In the genomic region with DNA sequence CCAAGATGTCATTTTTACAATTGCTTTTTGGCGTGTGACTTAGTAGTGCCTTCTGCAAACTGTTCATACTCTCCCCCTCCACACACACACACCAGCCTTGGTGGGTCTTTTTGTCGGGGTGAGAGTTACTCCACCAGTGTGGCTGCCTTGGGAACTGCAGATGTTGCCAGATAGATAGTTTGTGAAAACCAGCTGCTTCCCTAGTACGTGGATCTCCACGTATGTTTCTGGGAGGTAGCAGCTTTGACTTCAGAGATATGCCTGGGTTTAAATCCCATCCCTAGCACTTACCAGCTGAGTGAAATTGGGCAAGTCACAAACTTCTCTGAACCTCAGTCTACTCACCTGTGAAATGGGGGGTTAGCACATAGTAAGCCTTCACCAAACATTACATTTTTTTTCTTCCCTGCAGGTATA, we compare ENCODE assay signal across 12 cellular contexts.
DNase-seq lines count a peak whose midpoint lies in the region; ATAC-seq and TF ChIP-seq lines count a peak whose summit lies in the region.
"Had no signal": no experiment of that assay in that cellular context is flagged by ENCODE, and none has a peak within 500 bp of the region (broad histone marks: within the 10 kb centered on the region; RNA-seq: fewer than 3 reads in every experiment).

No MANE protein-coding gene starts in this region.

- H3K4me1 Mint-ChIP-seq in HFFc6 (ENCODE audit: low read depth) = peaks cover 31% of the 10 kb centered on the region
- H3K4me1 Mint-ChIP-seq: memory B cell had no signal

- ATAC-seq in left lobe of liver = peak; percentile 8

- no peak for TF ChIP-seq EP300 in SK-N-SH (IDR thresholded peaks at IDR 0.05; ENCODE audit: borderline replicate concordance in 1 of 2, low read depth in 1 of 2, low read length in 1 of 2)

- H3K36me3 Mint-ChIP-seq in HFFc6 (ENCODE audit: low read depth) = no peaks in the 10 kb centered on the region
- H3K36me3 Mint-ChIP-seq: memory B cell had no signal

- TF ChIP-seq RAD21 in SK-N-SH (IDR thresholded peaks at IDR 0.05; ENCODE audit: low read length) = no peak

- no peak overlapping the region for H2AFZ ChIP-seq in SK-N-SH (ENCODE audit: low read depth)

- H3K4me1 ChIP-seq in spleen (peaks cover 14 to 93% (median 38%) of the 10 kb centered on the region in 6 donors), SK-N-SH (ENCODE audit: control insufficient read depth in 1 of 2, insufficient read depth in 2 of 2, low read depth in 1 of 2, low read length in 1 of 2) (peaks cover 8 to 14% of the 10 kb centered on the region in 2 experiments; a peak in 3 of 4 replicates)

- no peaks in the 10 kb centered on the region for H3K79me2 ChIP-seq in SK-N-SH (ENCODE audit: insufficient read depth)

- H3K27me3 ChIP-seq in spleen (replicated peaks in 1 of 7) = no peaks in the 10 kb centered on the region
- H3K27me3 ChIP-seq in SK-N-SH (ENCODE audit: insufficient read depth) = no peaks in the 10 kb centered on the region; the same call in 1 of the 2 replicates

- peak overlapping the region; percentile 53 for H3K4me3 Mint-ChIP-seq in HFFc6
- H3K4me3 Mint-ChIP-seq: memory B cell had no signal

- no peak for DNase-seq in HFFc6
- no peak for DNase-seq in coronary artery (ENCODE audit: low spot score)
- DNase-seq in left lobe of liver (ENCODE audit: low spot score) = no peak
- no peak for DNase-seq in spleen
- DNase-seq in DMS53 (lab: John Stamatoyannopoulos, UW) = no peak
- no peak for DNase-seq in SKM-1 treated with dmso at 0.1 percent for 144 hours (lab: John Stamatoyannopoulos, UW; ENCODE audit: unreplicated experiment)
- DNase-seq in midbrain (lab: John Stamatoyannopoulos, UW) = no peak
- no peak for DNase-seq in SK-N-SH
- DNase-seq: effector CD4-positive, alpha-beta T cell; NCI-H1694 treated with DMSO at 0.1 percent for 48 hours; stimulated activated CD4-positive, alpha-beta T cell treated with anti-CD3 and anti-CD28 coated beads, Interleukin-1b, Interleukin-23, amount 100 ng/mL, for 48 hours had no signal

- 64 to 87% (median 72%) methylated on average over 4 of the region's 4 CpGs for WGBS in spleen, 5 donors
- WGBS in SK-N-SH (ENCODE audit: low lambda C conversion rate) = 80% methylated on average over 4 of the region's 4 CpGs

- H3K9me2 ChIP-seq in SK-N-SH = no peaks in the 10 kb centered on the region

- TF ChIP-seq CTCF in HFFc6 (IDR thresholded peaks at IDR 0.05) (no peak; the same call in 1 of the 2 replicates), coronary artery (IDR thresholded peaks at IDR 0.05) (no peak), spleen (IDR thresholded peaks at IDR 0.05 in 8 of 11, conservative IDR thresholded peaks at IDR 0.05 in 3 of 11) (no peak), SK-N-SH (IDR thresholded peaks at IDR 0.05) (no peak)

- TF ChIP-seq POLR2A in spleen (IDR thresholded peaks at IDR 0.05) = no peak

- H3K9ac ChIP-seq in SK-N-SH = no peak overlapping the region

- intact Hi-C loops in spleen (cut with DNase I; ENCODE audit: low total_unique reads) = no loop called here

- H3K9me3 Mint-ChIP-seq in HFFc6 = no peaks in the 10 kb centered on the region
- H3K9me3 Mint-ChIP-seq: memory B cell had no signal

- H3K27ac Mint-ChIP-seq in HFFc6 = peak overlapping the region; percentile 78
- H3K27ac Mint-ChIP-seq: memory B cell had no signal

- H3F3A ChIP-seq in SK-N-SH (replicated peaks; ENCODE audit: insufficient read depth) = no peaks in the 10 kb centered on the region

- CTCF ChIA-PET in SK-N-SH (lab: Yijun Ruan, JAX) = interaction anchor here (0.7 to 1.3 kb wide), 8 partner anchors 10 to 207 kb away, joined by 3 to 10 read pairs (median 4); no protein-coding TSS in a partner anchor

- H3K27ac ChIP-seq in coronary artery (peak overlapping the region; percentile 53 to 84), spleen (peak overlapping the region in 7 of 8 donors; percentile 68 to 79 (median 73)), SK-N-SH (ENCODE audit: low read depth in 2 of 2, low read length in 1 of 2) (no peak overlapping the region)

- H3K36me3 ChIP-seq in spleen (no peaks in the 10 kb centered on the region), SK-N-SH (replicated peaks in 1 of 2; ENCODE audit: control insufficient read depth in 1 of 2, insufficient read depth in 2 of 2, low read length in 1 of 2) (no peaks in the 10 kb centered on the region)

- POLR2A ChIA-PET in SK-N-SH (lab: Yijun Ruan, JAX) = no interaction called here

- no peaks in the 10 kb centered on the region for H4K20me1 ChIP-seq in SK-N-SH (ENCODE audit: insufficient read depth)

- H3K4me3 ChIP-seq in coronary artery = peak overlapping the region; percentile 20
- no peak overlapping the region for H3K4me3 ChIP-seq in spleen
- H3K4me3 ChIP-seq in SK-N-SH (ENCODE audit: low read depth in 2 of 2, low read length in 1 of 2) = no peak overlapping the region

- H3K4me2 ChIP-seq in SK-N-SH = no peak overlapping the region

- no peaks in the 10 kb centered on the region for H3K9me3 ChIP-seq in spleen
- H3K9me3 ChIP-seq in SK-N-SH = no peaks in the 10 kb centered on the region

- peaks cover 24% of the 10 kb centered on the region for H3K27me3 Mint-ChIP-seq in HFFc6 (ENCODE audit: insufficient read depth)

TF ChIP-seq in SK-N-SH, 30 proteins besides CTCF, POLR2A, EP300 and RAD21:
- TF ChIP-seq, protein P1, sequence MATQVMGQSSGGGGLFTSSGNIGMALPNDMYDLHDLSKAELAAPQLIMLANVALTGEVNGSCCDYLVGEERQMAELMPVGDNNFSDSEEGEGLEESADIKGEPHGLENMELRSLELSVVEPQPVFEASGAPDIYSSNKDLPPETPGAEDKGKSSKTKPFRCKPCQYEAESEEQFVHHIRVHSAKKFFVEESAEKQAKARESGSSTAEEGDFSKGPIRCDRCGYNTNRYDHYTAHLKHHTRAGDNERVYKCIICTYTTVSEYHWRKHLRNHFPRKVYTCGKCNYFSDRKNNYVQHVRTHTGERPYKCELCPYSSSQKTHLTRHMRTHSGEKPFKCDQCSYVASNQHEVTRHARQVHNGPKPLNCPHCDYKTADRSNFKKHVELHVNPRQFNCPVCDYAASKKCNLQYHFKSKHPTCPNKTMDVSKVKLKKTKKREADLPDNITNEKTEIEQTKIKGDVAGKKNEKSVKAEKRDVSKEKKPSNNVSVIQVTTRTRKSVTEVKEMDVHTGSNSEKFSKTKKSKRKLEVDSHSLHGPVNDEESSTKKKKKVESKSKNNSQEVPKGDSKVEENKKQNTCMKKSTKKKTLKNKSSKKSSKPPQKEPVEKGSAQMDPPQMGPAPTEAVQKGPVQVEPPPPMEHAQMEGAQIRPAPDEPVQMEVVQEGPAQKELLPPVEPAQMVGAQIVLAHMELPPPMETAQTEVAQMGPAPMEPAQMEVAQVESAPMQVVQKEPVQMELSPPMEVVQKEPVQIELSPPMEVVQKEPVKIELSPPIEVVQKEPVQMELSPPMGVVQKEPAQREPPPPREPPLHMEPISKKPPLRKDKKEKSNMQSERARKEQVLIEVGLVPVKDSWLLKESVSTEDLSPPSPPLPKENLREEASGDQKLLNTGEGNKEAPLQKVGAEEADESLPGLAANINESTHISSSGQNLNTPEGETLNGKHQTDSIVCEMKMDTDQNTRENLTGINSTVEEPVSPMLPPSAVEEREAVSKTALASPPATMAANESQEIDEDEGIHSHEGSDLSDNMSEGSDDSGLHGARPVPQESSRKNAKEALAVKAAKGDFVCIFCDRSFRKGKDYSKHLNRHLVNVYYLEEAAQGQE (IDR thresholded peaks at IDR 0.05; ENCODE audit: low read depth, low read length) = no peak
- TF ChIP-seq MEF2A (IDR thresholded peaks at IDR 0.05; ENCODE audit: borderline replicate concordance, low read depth) = no peak

Comparison
In these comparisons a context has a peak if more than half of its experiments do, and no peak if none do; other contexts are left out.
1. H3K27ac ChIP-seq: peak in coronary artery (2 of 2) and spleen (7 of 8); none in SK-N-SH (0 of 2).